ENCODE assay signal across 8 cellular contexts in genomic region chr5:62066878-62067277, GRCh38.
"Had no signal": no experiment of that assay in that cellular context is flagged by ENCODE, and none has a peak within 500 bp of the region (broad histone marks: within the 10 kb centered on the region; RNA-seq: fewer than 3 reads in every experiment).

No MANE protein-coding gene starts in this region.

- ATAC-seq: GM12878 had no signal

- H3K4me3 ChIP-seq: GM12878 had no signal

- FAIRE-seq: G401.6, GM12878, GM12891, GM12892, GM18507, GM19239 had no signal

- DNase-seq: GDM1, GF-D8 had no signal
